Comparison of ENCODE assay signal across 1 cellular context in genomic region chr10:93437946-93438795, GRCh38.
TF ChIP-seq lines count a peak whose summit lies in the region.

No MANE protein-coding gene starts in this region.

TF ChIP-seq in H1, 55 proteins besides CTCF, POLR2A, EP300 and RAD21:
- TF ChIP-seq TEAD4 (IDR thresholded peaks at IDR 0.05; ENCODE audit: low read depth, low read length): 0 out of 2 replicates have a peak, but pooled peaks have one; percentile 26
- TF ChIP-seq USF2 (IDR thresholded peaks at IDR 0.05; ENCODE audit: low read length): peak; percentile 53; the same call in 1 of the 2 replicates
- peak; percentile 47; the same call in 1 of the 2 replicates for TF ChIP-seq SP1 (IDR thresholded peaks at IDR 0.05; ENCODE audit: low read depth, low read length)
- peak; percentile 13; the same call in 1 of the 2 replicates for TF ChIP-seq SP4 (IDR thresholded peaks at IDR 0.05; ENCODE audit: low read length)
- no peak for TF ChIP-seq GABPA (IDR thresholded peaks at IDR 0.05; ENCODE audit: borderline replicate concordance, insufficient read depth, low read length)
